In the genomic region with DNA sequence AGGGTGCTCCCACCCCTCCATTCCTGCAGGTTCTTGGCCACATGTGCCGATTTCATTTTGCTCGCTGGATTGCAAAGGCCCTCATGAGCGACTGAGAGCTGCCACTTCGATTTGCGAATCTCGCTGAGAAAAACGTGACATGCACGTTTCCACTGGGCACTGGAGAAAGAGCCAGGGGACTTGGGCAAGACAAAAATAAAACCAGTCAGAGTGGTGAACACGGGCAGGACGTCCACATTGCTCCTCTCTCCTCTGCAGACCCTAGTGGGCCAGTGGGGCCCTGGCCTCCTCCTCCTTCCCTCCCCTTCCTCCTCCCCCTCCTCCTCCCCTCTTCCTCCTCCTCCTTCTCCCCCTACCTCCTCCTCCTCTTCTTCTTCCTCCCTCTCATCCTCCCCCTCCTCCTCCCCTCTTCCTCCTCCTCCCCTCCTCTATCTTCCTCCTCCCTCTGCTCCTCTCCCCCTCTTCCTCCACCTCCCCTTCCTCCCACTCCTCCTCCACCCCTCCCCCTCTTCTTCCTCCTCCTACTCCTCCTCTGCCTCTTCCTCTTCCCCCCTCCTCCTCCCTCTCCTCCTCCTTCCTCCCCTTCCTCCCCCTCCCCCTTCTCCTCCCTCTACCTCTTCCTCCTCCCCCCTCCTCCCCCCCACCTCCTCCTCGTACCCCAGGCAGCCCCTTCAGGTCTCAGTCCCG, we compare ENCODE assay signal across 17 cellular contexts. TPM values are rescaled to one million over a fixed set of nuclear protein-coding genes. Genes with fewer than 3 reads are reported as not detected.
A peak's percentile ranks its signal among the peaks of the same experiment; 100 is the strongest.
DNase-seq lines count a peak whose midpoint lies in the region; TF ChIP-seq lines count a peak whose summit lies in the region.
"Had no signal": no experiment of that assay in that cellular context is flagged by ENCODE, and none has a peak within 500 bp of the region (broad histone marks: within the 10 kb centered on the region; RNA-seq: fewer than 3 reads in every experiment).

No MANE protein-coding gene starts in this region.

- H3K27ac Mint-ChIP-seq in neural progenitor cell, result no peak overlapping the region
- H3K27ac Mint-ChIP-seq: CD4-positive, alpha-beta T cell had no signal

- H3K79me2 ChIP-seq in neural progenitor cell (ENCODE audit: low read depth), result no peaks in the 10 kb centered on the region

- no peaks in the 10 kb centered on the region for H3K36me3 Mint-ChIP-seq in neural progenitor cell

- H3K27me3 Mint-ChIP-seq in neural progenitor cell (ENCODE audit: insufficient read depth, low read depth), result peaks cover 2% of the 10 kb centered on the region

- H3K4me2 ChIP-seq in neural progenitor cell, result no peak overlapping the region

- peaks cover 13% of the 10 kb centered on the region for H3K4me1 Mint-ChIP-seq in neural progenitor cell

- H3K9ac ChIP-seq in neural progenitor cell, result no peak overlapping the region

- no peak for TF ChIP-seq CTCF in WERI-Rb-1 (IDR thresholded peaks at IDR 0.05; ENCODE audit: low read depth, low read length)
- no peak for TF ChIP-seq CTCF in neural progenitor cell (IDR thresholded peaks at IDR 0.05)

- H4K20me1 ChIP-seq in neural progenitor cell (ENCODE audit: low read depth), result no peaks in the 10 kb centered on the region

- H3K4me3 Mint-ChIP-seq in neural progenitor cell, result no peak overlapping the region
- H3K4me3 Mint-ChIP-seq: CD4-positive, alpha-beta T cell had no signal

- no peaks in the 10 kb centered on the region for H3K36me3 ChIP-seq in WERI-Rb-1
- no peaks in the 10 kb centered on the region for H3K36me3 ChIP-seq in neural progenitor cell

- peak; percentile 34 for DNase-seq in DMS 273 (lab: John Stamatoyannopoulos, UW; ENCODE audit: unreplicated experiment)
- DNase-seq in DMS 273 treated with DMSO at 0.1 percent for 48 hours (lab: John Stamatoyannopoulos, UW), result no peak
- DNase-seq in D341Med (ENCODE audit: low spot score), result peak; percentile 42
- DNase-seq in WERI-Rb-1, result no peak
- no peak for DNase-seq in neural progenitor cell (ENCODE audit: low spot score)
- no peak for DNase-seq in AG08396 (ENCODE audit: low spot score)
- DNase-seq in activated gamma-delta T cell (lab: John Stamatoyannopoulos, UW), result no peak
- DNase-seq in islet precursor cell, result no peak
- DNase-seq: AML-193; C1 segment of cervical spinal cord; Calu3; CD4-positive, alpha-beta T cell; DND-41; GDM1 had no signal

- H3K4me3 ChIP-seq in WERI-Rb-1 (ENCODE audit: low read depth, low read length) (no peak overlapping the region), neural progenitor cell (no peak overlapping the region)

- H3K4me1 ChIP-seq in neural progenitor cell, result no peaks in the 10 kb centered on the region

- H3K27ac ChIP-seq in WERI-Rb-1 (peak overlapping the region; percentile 51), neural progenitor cell (no peak overlapping the region)
- H3K27ac ChIP-seq: 22Rv1 had no signal

- H3K9me3 ChIP-seq in WERI-Rb-1 (ENCODE audit: severe bottlenecking) (no peaks in the 10 kb centered on the region), neural progenitor cell (ENCODE audit: low read depth) (no peaks in the 10 kb centered on the region)

- H2AFZ ChIP-seq in neural progenitor cell (replicated peaks), result peak overlapping the region; percentile 13

- H3K27me3 ChIP-seq in WERI-Rb-1 (ENCODE audit: insufficient read depth, low read depth, severe bottlenecking), result no peaks in the 10 kb centered on the region
- H3K27me3 ChIP-seq in neural progenitor cell, result no peaks in the 10 kb centered on the region

- H3K9me3 Mint-ChIP-seq in neural progenitor cell, result no peaks in the 10 kb centered on the region
- H3K9me3 Mint-ChIP-seq: CD4-positive, alpha-beta T cell had no signal

- no peaks in the 10 kb centered on the region for H3F3A ChIP-seq in neural progenitor cell (ENCODE audit: low read depth)

RNA-seq across cellular contexts. Expression of gene ENPP7, which starts 28.1 kb away (rescaled TPM):
- total RNA-seq in neural progenitor cell (ENCODE audit: low replicate concordance), result not detected in 2 replicates
- total RNA-seq: A673; Calu3; CD4-positive, alpha-beta T cell; HT1080 had no signal

Comparison
In these comparisons a context has a peak if more than half of its experiments do, and no peak if none do; other contexts are left out.
1. DNase-seq: peak in DMS 273 (single experiment) and D341Med (single experiment); none in DMS 273 treated with DMSO at 0.1 percent for 48 hours (single experiment), WERI-Rb-1 (single experiment), neural progenitor cell (single experiment), AG08396 (single experiment), activated gamma-delta T cell (single experiment) and islet precursor cell (single experiment).